Comparison of ENCODE assay signal across 30 cellular contexts in genomic region chr22:32544953-32545558, GRCh38.
A peak's percentile ranks its signal among the peaks of the same experiment; 100 is the strongest.
DNase-seq lines count a peak whose midpoint lies in the region; ATAC-seq and TF ChIP-seq lines count a peak whose summit lies in the region.
"Had no signal": no experiment of that assay in that cellular context is flagged by ENCODE, and none has a peak within 500 bp of the region (broad histone marks: within the 10 kb centered on the region; RNA-seq: fewer than 3 reads in every experiment).

No MANE protein-coding gene starts in this region.

- H3K27ac Mint-ChIP-seq in HFFc6, result peak overlapping the region; percentile 78
- H3K27ac Mint-ChIP-seq: activated CD4-positive, alpha-beta T cell treated with anti-CD3 and anti-CD28 coated beads for 36 hours; CD14-positive monocyte; immature natural killer cell; nephron progenitor cell had no signal

- H3K9me3 Mint-ChIP-seq in HFFc6, result no peaks in the 10 kb centered on the region
- H3K9me3 Mint-ChIP-seq: activated T-cell treated with anti-CD3 and anti-CD28 coated beads, Interleukin-2, amount 50 U/mL, for 4 hours; CD14-positive monocyte; nephron progenitor cell had no signal

- peak overlapping the region in 2 of 4 donors; percentile 20 to 68 for H3K27ac ChIP-seq in sigmoid colon
- H3K27ac ChIP-seq: cardiac muscle cell, foreskin keratinocyte, hepatocyte, parathyroid adenoma, right lobe of liver, SK-N-MC had no signal

- no peak for ATAC-seq in GM18498 (IDR thresholded peaks at IDR 0.05; ENCODE audit: unreplicated experiment)
- ATAC-seq: activated CD4-positive, alpha-beta T cell treated with anti-CD3 and anti-CD28 coated beads for 36 hours; activated T-cell treated with anti-CD3 and anti-CD28 coated beads, Interleukin-2, amount 50 U/mL, for 4 hours; foreskin keratinocyte; mucosa of descending colon had no signal

- no peaks in the 10 kb centered on the region for H3K36me3 ChIP-seq in sigmoid colon
- H3K36me3 ChIP-seq: cardiac muscle cell, right lobe of liver had no signal

- 86 to 92% methylated on average over 6 of the region's 6 CpGs for WGBS in sigmoid colon, 2 donors

- no peaks in the 10 kb centered on the region for H3K36me3 Mint-ChIP-seq in HFFc6 (ENCODE audit: low read depth)
- H3K36me3 Mint-ChIP-seq: CD14-positive monocyte, immature natural killer cell had no signal

- H3K4me1 Mint-ChIP-seq in HFFc6 (ENCODE audit: low read depth), result peaks cover 33% of the 10 kb centered on the region
- H3K4me1 Mint-ChIP-seq: activated CD4-positive, alpha-beta T cell treated with anti-CD3 and anti-CD28 coated beads for 36 hours; immature natural killer cell had no signal

- H3K4me3 Mint-ChIP-seq in HFFc6, result 0 out of 2 replicates have a peak overlapping the region, but pooled peaks have one; percentile 15
- H3K4me3 Mint-ChIP-seq: activated CD4-positive, alpha-beta T cell treated with anti-CD3 and anti-CD28 coated beads for 36 hours; activated T-cell treated with anti-CD3 and anti-CD28 coated beads, Interleukin-2, amount 50 U/mL, for 4 hours; CD14-positive monocyte; immature natural killer cell; nephron progenitor cell had no signal

- H3K27me3 ChIP-seq in sigmoid colon, result no peaks in the 10 kb centered on the region
- H3K27me3 ChIP-seq: cardiac muscle cell, foreskin keratinocyte, hepatocyte, right lobe of liver had no signal

- peaks cover 0 to 7% (median 3%) of the 10 kb centered on the region in 4 donors for H3K4me1 ChIP-seq in sigmoid colon
- H3K4me1 ChIP-seq: parathyroid adenoma had no signal

- no peak for TF ChIP-seq CTCF in HFFc6 (IDR thresholded peaks at IDR 0.05)
- TF ChIP-seq CTCF in sigmoid colon (IDR thresholded peaks at IDR 0.05), result no peak
- TF ChIP-seq CTCF in GM13977 (IDR thresholded peaks at IDR 0.05; ENCODE audit: extremely low read depth, insufficient read depth, missing control alignments), result no peak

- no peak overlapping the region for H3K4me3 ChIP-seq in sigmoid colon
- H3K4me3 ChIP-seq: cardiac muscle cell, hepatocyte, mucosa of descending colon, right lobe of liver, SK-N-MC had no signal

- TF ChIP-seq POLR2A in sigmoid colon (IDR thresholded peaks at IDR 0.05), result no peak

- peaks cover 3% of the 10 kb centered on the region for H3K27me3 Mint-ChIP-seq in HFFc6 (ENCODE audit: insufficient read depth)

- H3K9me3 ChIP-seq in sigmoid colon, result no peaks in the 10 kb centered on the region
- H3K9me3 ChIP-seq: mucosa of descending colon, right lobe of liver had no signal

- in situ Hi-C loops in GM13977 (cut with MboI; ENCODE audit: low pct_unique_long_range_greater_than_20kb, low sequenced_read_pairs, unreplicated experiment), result no loop called here

- no peak for TF ChIP-seq EP300 in sigmoid colon (IDR thresholded peaks at IDR 0.05)

- intact Hi-C loops in sigmoid colon (cut with DNase I), result no loop called here

- DNase-seq in AG08396 (ENCODE audit: low spot score) (peak; percentile 40), HFFc6 (peak; percentile 62), fibroblast of gingiva (ENCODE audit: low read depth) (peak; percentile 35), sigmoid colon (peak; percentile 54), GF-D8 (lab: John Stamatoyannopoulos, UW) (no peak), NCI-H2029 treated with DMSO at 0.1 percent for 48 hours (lab: John Stamatoyannopoulos, UW) (no peak), GM13977 (ENCODE audit: low spot score) (no peak)
- DNase-seq: activated CD4-positive, alpha-beta T cell treated with anti-CD3 and anti-CD28 coated beads for 36 hours; activated naive CD4-positive, alpha-beta T cell treated with Interleukin-2 at 50 U/mL for 16 hours; activated T-cell treated with anti-CD3 and anti-CD28 coated beads, Interleukin-2, amount 50 U/mL, for 4 hours; amygdala; Calu3; dermis blood vessel endothelial cell; immature natural killer cell; mucosa of descending colon; NCI-H1105; NCI-H2029; NCI-H774; nephron progenitor cell; right lobe of liver; RPMI8226; stimulated activated CD8-positive, alpha-beta memory T cell treated with anti-CD3 and anti-CD28 coated beads, Interleukin-4, amount 100 ng/mL, for 48 hours; T-helper 2 cell had no signal

Comparison
In these comparisons a context has a peak if more than half of its experiments do, and no peak if none do; other contexts are left out.
1. DNase-seq: peak in AG08396 (single experiment), HFFc6 (single experiment), fibroblast of gingiva (single experiment) and sigmoid colon (single experiment); none in GF-D8 (single experiment), NCI-H2029 treated with DMSO at 0.1 percent for 48 hours (single experiment) and GM13977 (single experiment).